10 cellular contexts compared by ENCODE assay signal in genomic region chr2:8539743-8540551, GRCh38.
DNase-seq lines count a peak whose midpoint lies in the region; ATAC-seq, FAIRE-seq and TF ChIP-seq lines count a peak whose summit lies in the region.
"Had no signal": no experiment of that assay in that cellular context is flagged by ENCODE, and none has a peak within 500 bp of the region (broad histone marks: within the 10 kb centered on the region; RNA-seq: fewer than 3 reads in every experiment).

No MANE protein-coding gene starts in this region.

- ATAC-seq in pancreas (peak; percentile 56 to 72 (median 59)), HG02798 (IDR thresholded peaks at IDR 0.05; ENCODE audit: poor library complexity, unreplicated experiment) (no peak), GM18517 (IDR thresholded peaks at IDR 0.05; ENCODE audit: unreplicated experiment) (no peak)
- ATAC-seq: Panc1 had no signal

- no peaks in the 10 kb centered on the region for H3K27me3 ChIP-seq in pancreas

- 60 to 62% methylated on average over 14 of the region's 14 CpGs for WGBS in pancreas, 2 donors

- H3K36me3 ChIP-seq in pancreas = no peaks in the 10 kb centered on the region

- peaks cover 0 to 10% (median 0%) of the 10 kb centered on the region in 3 donors for H3K4me1 ChIP-seq in pancreas

- peak; percentile 95 for DNase-seq in ELF-1 (ENCODE audit: low read depth, low spot score)
- DNase-seq in NCI-H69 (lab: John Stamatoyannopoulos, UW) = peak; percentile 20
- peak; percentile 48 for DNase-seq in epithelial cell of prostate (ENCODE audit: low read depth, low spot score)
- peak in 2 of 6 donors; percentile 46 to 52 for DNase-seq in pancreas
- DNase-seq in NCI-H187 treated with DMSO at 0.1 percent for 48 hours (lab: John Stamatoyannopoulos, UW) = no peak
- no peak for DNase-seq in GM03348 (ENCODE audit: low spot score)

- no peak overlapping the region for H3K4me3 ChIP-seq in pancreas

- FAIRE-seq in pancreas (lab: Jason Lieb, UNC) = no peak
- FAIRE-seq: endometrium had no signal

- H3K27ac ChIP-seq in epithelial cell of prostate (no peak overlapping the region), pancreas (peak overlapping the region; percentile 17 to 78 (median 44))

- H3K9me3 ChIP-seq in pancreas = no peaks in the 10 kb centered on the region

- no peak for TF ChIP-seq CTCF in pancreas (IDR thresholded peaks at IDR 0.05)

- intact Hi-C loops in pancreas (cut with DNase I) = no loop called here

Comparison
In these comparisons a context has a peak if more than half of its experiments do, and no peak if none do; other contexts are left out.
1. DNase-seq: peak in ELF-1 (single experiment), NCI-H69 (single experiment) and epithelial cell of prostate (single experiment); none in NCI-H187 treated with DMSO at 0.1 percent for 48 hours (single experiment) and GM03348 (single experiment).
2. ATAC-seq: peak in pancreas (4 of 4); none in HG02798 (single experiment) and GM18517 (single experiment).